Comparison of ENCODE assay signal across 18 cellular contexts in genomic region chr1:10082785-10083479, GRCh38. TPM values are rescaled to one million over a fixed set of nuclear protein-coding genes. Genes with fewer than 3 reads are reported as not detected.
DNase-seq lines count a peak whose midpoint lies in the region; ATAC-seq and TF ChIP-seq lines count a peak whose summit lies in the region.
"Had no signal": no experiment of that assay in that cellular context is flagged by ENCODE, and none has a peak within 500 bp of the region (broad histone marks: within the 10 kb centered on the region; RNA-seq: fewer than 3 reads in every experiment).

No MANE protein-coding gene starts in this region.

- no peaks in the 10 kb centered on the region for H4K20me1 ChIP-seq in MM.1S (ENCODE audit: insufficient read depth, low read length)

- H3K79me2 ChIP-seq in MM.1S (ENCODE audit: low read length): peaks cover 67% of the 10 kb centered on the region

- no peaks in the 10 kb centered on the region for H3K9me3 Mint-ChIP-seq in MCF 10A (ENCODE audit: unreplicated experiment)
- no peaks in the 10 kb centered on the region for H3K9me3 Mint-ChIP-seq in stimulated activated effector memory CD8-positive, alpha-beta T cell treated with anti-CD3 and anti-CD28 coated beads, Interleukin-12 subunit alpha, Interleukin-12 subunit beta, amount 100 ng/mL, for 72 hours
- H3K9me3 Mint-ChIP-seq: activated CD4-positive, alpha-beta T cell treated with anti-CD3 and anti-CD28 coated beads, Interleukin-2, amount 10 ng/mL, durations not matched to agents 7 days and 5 days; activated naive CD4-positive, alpha-beta T cell treated with anti-CD3 and anti-CD28 coated beads, Interleukin-2, amount 10 ng/mL, durations not matched to agents 7 days and 5 days; CD8-positive, alpha-beta memory T cell had no signal

- no peak overlapping the region for H3K9ac ChIP-seq in adipocyte (ENCODE audit: low read length)
- H3K9ac ChIP-seq in MM.1S (ENCODE audit: low read length): no peak overlapping the region

- H3K9me3 ChIP-seq in breast epithelium (no peaks in the 10 kb centered on the region), adipocyte (ENCODE audit: control insufficient read depth, low read length) (no peaks in the 10 kb centered on the region), MM.1S (replicated peaks; ENCODE audit: insufficient read depth, low read length) (no peaks in the 10 kb centered on the region)
- H3K9me3 ChIP-seq: A549, left ventricle myocardium inferior, vagina had no signal

- POLR2A ChIA-PET in MCF 10A (lab: Yijun Ruan, JAX): no interaction called here

- peak overlapping the region; percentile 43 for H3K27ac Mint-ChIP-seq in MCF 10A (ENCODE audit: low read depth, unreplicated experiment)
- peak overlapping the region; percentile 9 for H3K27ac Mint-ChIP-seq in stimulated activated effector memory CD8-positive, alpha-beta T cell treated with anti-CD3 and anti-CD28 coated beads, Interleukin-12 subunit alpha, Interleukin-12 subunit beta, amount 100 ng/mL, for 72 hours
- H3K27ac Mint-ChIP-seq: activated CD4-positive, alpha-beta T cell treated with anti-CD3 and anti-CD28 coated beads, Interleukin-2, amount 10 ng/mL, durations not matched to agents 7 days and 5 days; activated naive CD4-positive, alpha-beta T cell treated with anti-CD3 and anti-CD28 coated beads, Interleukin-2, amount 10 ng/mL, durations not matched to agents 7 days and 5 days had no signal

- H2AFZ ChIP-seq in MM.1S (ENCODE audit: low read length): no peak overlapping the region

- TF ChIP-seq CTCF in MCF 10A (IDR thresholded peaks at IDR 0.05; ENCODE audit: unreplicated experiment) (no peak), breast epithelium (IDR thresholded peaks at IDR 0.05) (no peak), fibroblast of the aortic adventitia (IDR thresholded peaks at IDR 0.05; ENCODE audit: insufficient read depth, low read length) (no peak), MM.1S (IDR thresholded peaks at IDR 0.05; ENCODE audit: low read length) (no peak)

- peaks cover 20% of the 10 kb centered on the region for H3K4me1 Mint-ChIP-seq in MCF 10A (ENCODE audit: insufficient read depth, unreplicated experiment)
- peaks cover 4% of the 10 kb centered on the region for H3K4me1 Mint-ChIP-seq in stimulated activated effector memory CD8-positive, alpha-beta T cell treated with anti-CD3 and anti-CD28 coated beads, Interleukin-12 subunit alpha, Interleukin-12 subunit beta, amount 100 ng/mL, for 72 hours
- H3K4me1 Mint-ChIP-seq: activated naive CD4-positive, alpha-beta T cell treated with anti-CD3 and anti-CD28 coated beads, Interleukin-2, amount 10 ng/mL, durations not matched to agents 7 days and 5 days had no signal

- peaks cover 19% of the 10 kb centered on the region for H3K36me3 Mint-ChIP-seq in MCF 10A (ENCODE audit: insufficient read depth, unreplicated experiment)
- H3K36me3 Mint-ChIP-seq in stimulated activated effector memory CD8-positive, alpha-beta T cell treated with anti-CD3 and anti-CD28 coated beads, Interleukin-12 subunit alpha, Interleukin-12 subunit beta, amount 100 ng/mL, for 72 hours: peaks cover 24% of the 10 kb centered on the region

- H3K4me1 ChIP-seq in breast epithelium (no peaks in the 10 kb centered on the region), adipocyte (ENCODE audit: control insufficient read depth, insufficient read depth, low read length) (peaks cover 13% of the 10 kb centered on the region), MM.1S (ENCODE audit: low read length) (no peaks in the 10 kb centered on the region)

- TF ChIP-seq POLR2A in breast epithelium (IDR thresholded peaks at IDR 0.05): no peak

- no peak for ATAC-seq in stimulated activated effector memory CD8-positive, alpha-beta T cell treated with anti-CD3 and anti-CD28 coated beads, Interleukin-12 subunit alpha, Interleukin-12 subunit beta, amount 100 ng/mL, for 72 hours
- ATAC-seq: A549, HepG2 had no signal

- H3K4me3 ChIP-seq in breast epithelium: no peak overlapping the region
- H3K4me3 ChIP-seq in adipocyte (ENCODE audit: low read length): no peak overlapping the region
- H3K4me3 ChIP-seq in fibroblast of the aortic adventitia (ENCODE audit: low read depth, low read length): no peak overlapping the region
- no peak overlapping the region for H3K4me3 ChIP-seq in MM.1S (ENCODE audit: low read length)
- H3K4me3 ChIP-seq: A549, left ventricle myocardium inferior, vagina had no signal

- CTCF ChIA-PET in MCF 10A (lab: Yijun Ruan, JAX): no interaction called here

- H3K27me3 ChIP-seq in breast epithelium: no peaks in the 10 kb centered on the region
- no peaks in the 10 kb centered on the region for H3K27me3 ChIP-seq in adipocyte (replicated peaks; ENCODE audit: control insufficient read depth, insufficient read depth, low read length)
- H3K27me3 ChIP-seq in MM.1S (replicated peaks; ENCODE audit: insufficient read depth, low read length): no peaks in the 10 kb centered on the region
- H3K27me3 ChIP-seq: vagina had no signal

- BruUV-seq in MCF 10A (replicated peaks; lab: Mats Ljungman, UMichigan): no TSS peak

- intact Hi-C loops in MCF 10A (cut with micrococcal nuclease): no loop called here
- intact Hi-C loops in breast epithelium (cut with DNase I; ENCODE audit: low total_unique reads): loop anchor here (5.0 kb wide), 1 partner anchor 544 kb away; no protein-coding TSS in a partner anchor

- H3K36me3 ChIP-seq in breast epithelium (no peaks in the 10 kb centered on the region), adipocyte (ENCODE audit: control insufficient read depth, insufficient read depth, low read length, severe bottlenecking) (no peaks in the 10 kb centered on the region), MM.1S (replicated peaks; ENCODE audit: insufficient read depth, low read length) (no peaks in the 10 kb centered on the region; the same call in 1 of the 2 replicates)
- H3K36me3 ChIP-seq: left ventricle myocardium inferior, vagina had no signal

- H3F3A ChIP-seq in MM.1S (ENCODE audit: insufficient read depth, low read length): no peaks in the 10 kb centered on the region

- no peak overlapping the region for H3K27ac ChIP-seq in breast epithelium
- no peak overlapping the region for H3K27ac ChIP-seq in MM.1S (ENCODE audit: low read length)
- H3K27ac ChIP-seq: A549, left ventricle myocardium inferior, vagina had no signal

- H3K9me2 ChIP-seq in MM.1S (replicated peaks; ENCODE audit: insufficient read depth, low read length): no peaks in the 10 kb centered on the region

- H3K27me3 Mint-ChIP-seq in MCF 10A (ENCODE audit: insufficient read depth, unreplicated experiment): no peaks in the 10 kb centered on the region
- H3K27me3 Mint-ChIP-seq: activated CD4-positive, alpha-beta T cell treated with anti-CD3 and anti-CD28 coated beads, Interleukin-2, amount 10 ng/mL, durations not matched to agents 7 days and 5 days; activated naive CD4-positive, alpha-beta T cell treated with anti-CD3 and anti-CD28 coated beads, Interleukin-2, amount 10 ng/mL, durations not matched to agents 7 days and 5 days; CD8-positive, alpha-beta memory T cell had no signal

- DNase-seq in MCF 10A (ENCODE audit: unreplicated experiment) (peak; percentile 49), breast epithelium (ENCODE audit: low spot score in 2 of 2) (no peak), adipocyte (ENCODE audit: low read depth) (peak; percentile 54), fibroblast of the aortic adventitia (ENCODE audit: low read depth) (peak; percentile 36), hypothalamus (lab: John Stamatoyannopoulos, UW) (no peak), NCI-H510A (lab: John Stamatoyannopoulos, UW) (no peak), MM.1S (no peak)
- DNase-seq in stimulated activated effector memory CD8-positive, alpha-beta T cell treated with anti-CD3 and anti-CD28 coated beads, Interleukin-12 subunit alpha, Interleukin-12 subunit beta, amount 100 ng/mL, for 72 hours (ENCODE audit: low spot score in 2 of 2): no peak
- DNase-seq: activated CD4-positive, alpha-beta T cell treated with anti-CD3 and anti-CD28 coated beads, Interleukin-2, amount 10 ng/mL, durations not matched to agents 7 days and 5 days; activated naive CD4-positive, alpha-beta T cell treated with anti-CD3 and anti-CD28 coated beads, Interleukin-2, amount 10 ng/mL, durations not matched to agents 7 days and 5 days; activated T-cell treated with anti-CD3 and anti-CD28 coated beads for 4 hours; CD8-positive, alpha-beta memory T cell; left ventricle myocardium inferior; NCI-H2081; OCI-M1 had no signal

- no peak overlapping the region for H3K4me2 ChIP-seq in MM.1S (ENCODE audit: low read depth, low read length)
- H3K4me2 ChIP-seq: A549 had no signal

- H3K4me3 Mint-ChIP-seq in MCF 10A (ENCODE audit: unreplicated experiment): no peak overlapping the region
- no peak overlapping the region for H3K4me3 Mint-ChIP-seq in stimulated activated effector memory CD8-positive, alpha-beta T cell treated with anti-CD3 and anti-CD28 coated beads, Interleukin-12 subunit alpha, Interleukin-12 subunit beta, amount 100 ng/mL, for 72 hours
- H3K4me3 Mint-ChIP-seq: activated CD4-positive, alpha-beta T cell treated with anti-CD3 and anti-CD28 coated beads, Interleukin-2, amount 10 ng/mL, durations not matched to agents 7 days and 5 days; activated naive CD4-positive, alpha-beta T cell treated with anti-CD3 and anti-CD28 coated beads, Interleukin-2, amount 10 ng/mL, durations not matched to agents 7 days and 5 days; CD8-positive, alpha-beta memory T cell had no signal

RNA-seq across cellular contexts. Expression of gene UBE4B, which starts 50.2 kb away (rescaled TPM):
- total RNA-seq in MCF 10A (2022) (31.2 and 43.1 TPM in 2 replicates), breast epithelium (10 to 100 TPM; 36.4 to 43.4 (median 41.7) TPM), fibroblast of the aortic adventitia (ENCODE audit: low replicate concordance) (55.0 and 59.9 TPM in 2 replicates)

Comparison
In these comparisons a context has a peak if more than half of its experiments do, and no peak if none do; other contexts are left out.
1. DNase-seq: peak in MCF 10A (single experiment), adipocyte (single experiment) and fibroblast of the aortic adventitia (single experiment); none in breast epithelium (0 of 2), stimulated activated effector memory CD8-positive, alpha-beta T cell treated with anti-CD3 and anti-CD28 coated beads, Interleukin-12 subunit alpha, Interleukin-12 subunit beta, amount 100 ng/mL, for 72 hours (0 of 2), hypothalamus (0 of 51), NCI-H510A (single experiment) and MM.1S (single experiment).